Comparison of ENCODE assay signal across 8 cellular contexts in genomic region chr1:39657923-39658485, GRCh38. TPM values are rescaled to one million over a fixed set of nuclear protein-coding genes. Genes with fewer than 3 reads are reported as not detected.
DNase-seq lines count a peak whose midpoint lies in the region; ATAC-seq and TF ChIP-seq lines count a peak whose summit lies in the region.

No MANE protein-coding gene starts in this region.

- H3K9ac ChIP-seq in liver (ENCODE audit: low read depth in 1 of 2, low read length in 2 of 2): no peak overlapping the region

- ATAC-seq in GM18909 (IDR thresholded peaks at IDR 0.05; ENCODE audit: poor library complexity, unreplicated experiment): peak; percentile 53
- ATAC-seq in HG02763 (IDR thresholded peaks at IDR 0.05; ENCODE audit: unreplicated experiment): no peak

- H3K4me3 ChIP-seq in WI38 (ENCODE audit: low read depth, low read length): no peak overlapping the region
- H3K4me3 ChIP-seq in liver (ENCODE audit: low read depth in 1 of 3, low read length in 3 of 3): no peak overlapping the region

- no peaks in the 10 kb centered on the region for H3K27me3 ChIP-seq in liver (ENCODE audit: control insufficient read depth in 4 of 4, insufficient read depth in 4 of 4, low read length in 3 of 4)

- 21% methylated on average over 6 of the region's 6 CpGs for WGBS in liver

- peak; percentile 61 to 76 for TF ChIP-seq RAD21 in liver (IDR thresholded peaks at IDR 0.05)

- H3K36me3 ChIP-seq in liver (ENCODE audit: control insufficient read depth in 4 of 4, insufficient read depth in 3 of 4, low read depth in 1 of 4, low read length in 3 of 4): no peaks in the 10 kb centered on the region

- peak; percentile 72 for DNase-seq in AG08396 (ENCODE audit: low spot score)
- peak; percentile 100 for DNase-seq in NCI-H2107 treated with DMSO at 0.1 percent for 48 hours (lab: John Stamatoyannopoulos, UW; ENCODE audit: unreplicated experiment)
- peak; percentile 69 for DNase-seq in cerebellar cortex (ENCODE audit: low spot score)
- peak; percentile 19 for DNase-seq in stimulated activated CD8-positive, alpha-beta memory T cell treated with anti-CD3 and anti-CD28 coated beads, Interleukin-15, amount 100 ng/mL, for 1 hour (ENCODE audit: low read depth)

- TF ChIP-seq CTCF in WI38 (IDR thresholded peaks at IDR 0.05; ENCODE audit: low read depth, low read length) (peak; percentile 72), liver (IDR thresholded peaks at IDR 0.05; ENCODE audit: low read depth, low read length, missing input control) (peak; percentile 65)

- no peak overlapping the region for H3K27ac ChIP-seq in liver (ENCODE audit: low read depth in 1 of 2, low read length in 2 of 2)

- H3K9me3 ChIP-seq in liver (ENCODE audit: control insufficient read depth in 4 of 4, low read length in 3 of 4): no peaks in the 10 kb centered on the region

- peaks cover 0 to 6% (median 0%) of the 10 kb centered on the region in 4 donors for H3K4me1 ChIP-seq in liver (ENCODE audit: control insufficient read depth in 4 of 4, insufficient read depth in 4 of 4, low read length in 3 of 4)

TF ChIP-seq in liver, 16 proteins besides CTCF, POLR2A, EP300 and RAD21:
- no peak for TF ChIP-seq SP1 (IDR thresholded peaks at IDR 0.05)
- TF ChIP-seq ZBTB33 (IDR thresholded peaks at IDR 0.05): no peak
- no peak for TF ChIP-seq YY1 (IDR thresholded peaks at IDR 0.05)

RNA-seq across cellular contexts. Expression of gene NT5C1A, which starts 13.9 kb away (rescaled TPM):
- total RNA-seq in liver: under 1 TPM in 1 of 2 donors, not detected in 1; 0.08 TPM
- polyA plus RNA-seq in liver: under 1 TPM in 1 of 2 donors, not detected in 1; 0.05 TPM

RNA-seq across cellular contexts. Expression of gene HEYL, which starts 18.6 kb away (rescaled TPM):
- total RNA-seq in liver: 1 to 10 TPM in 1 of 2 donors, under 1 TPM in 1; 0.61 to 1.7 TPM
- 1 to 10 TPM; 1.1 to 1.3 TPM for polyA plus RNA-seq in liver

RNA-seq across cellular contexts. Expression of gene HPCAL4, which starts 33.2 kb away (rescaled TPM):
- not detected for total RNA-seq in liver
- not detected for polyA plus RNA-seq in liver

Comparison
In these comparisons a context has a peak if more than half of its experiments do, and no peak if none do; other contexts are left out.
1. DNase-seq: peak in every context shown above with its lines; median percentile 100 in NCI-H2107 treated with DMSO at 0.1 percent for 48 hours; 72 in AG08396; 69 in cerebellar cortex; 19 in stimulated activated CD8-positive, alpha-beta memory T cell treated with anti-CD3 and anti-CD28 coated beads, Interleukin-15, amount 100 ng/mL, for 1 hour.